1 cellular context compared by ENCODE assay signal in genomic region chr6:7140631-7141366, GRCh38.
TF ChIP-seq lines count a peak whose summit lies in the region.

No MANE protein-coding gene starts in this region.

TF ChIP-seq in HCT116, 20 proteins besides CTCF, POLR2A, EP300 and RAD21 (continued from another document):
- TF ChIP-seq ZBTB33 (IDR thresholded peaks at IDR 0.05; ENCODE audit: extremely low read depth, insufficient replicate concordance, low read length) (no peak), JUND (IDR thresholded peaks at IDR 0.05) (no peak), CEBPB (IDR thresholded peaks at IDR 0.05; ENCODE audit: low read depth) (no peak), ATF3 (IDR thresholded peaks at IDR 0.05) (no peak), MAX (IDR thresholded peaks at IDR 0.05) (peak; percentile 72), EGR1 (IDR thresholded peaks at IDR 0.05; ENCODE audit: low read depth) (peak; percentile 59), FOSL1 (IDR thresholded peaks at IDR 0.05; ENCODE audit: low read depth) (0 out of 2 replicates have a peak, but pooled peaks have one; percentile 15), YY1 (IDR thresholded peaks at IDR 0.05; ENCODE audit: extremely low read depth, insufficient replicate concordance, low read depth, low read length) (peak; percentile 63)
TF ChIP-seq in HCT116: peak in this region for 9.
